ENCODE assay signal across 21 cellular contexts in the genomic region with DNA sequence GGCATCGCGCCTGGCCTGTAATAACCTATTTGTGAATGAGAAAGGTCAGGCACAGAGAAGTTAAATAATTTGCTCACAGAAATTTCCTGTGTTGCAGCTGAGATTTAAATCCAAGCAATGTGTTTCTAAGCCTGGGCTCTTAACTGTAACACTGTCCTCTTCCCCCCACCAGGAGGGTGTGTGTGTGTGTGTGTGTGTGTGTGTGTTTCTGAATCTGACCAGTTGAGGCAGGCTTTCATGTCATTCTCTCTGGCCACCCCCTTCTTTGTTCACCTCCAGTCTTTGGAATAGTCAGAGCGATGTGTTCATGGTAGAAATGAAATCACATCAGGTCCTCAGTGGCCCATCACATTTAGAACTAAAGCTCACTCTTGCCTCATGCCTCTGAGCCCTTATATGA.
DNase-seq lines count a peak whose midpoint lies in the region; ATAC-seq and TF ChIP-seq lines count a peak whose summit lies in the region.
"Had no signal": no experiment of that assay in that cellular context is flagged by ENCODE, and none has a peak within 500 bp of the region (broad histone marks: within the 10 kb centered on the region; RNA-seq: fewer than 3 reads in every experiment).

No MANE protein-coding gene starts in this region.

- H3K4me1 Mint-ChIP-seq in HFFc6 (ENCODE audit: low read depth), result no peaks in the 10 kb centered on the region

- H3K27ac Mint-ChIP-seq in HFFc6, result no peak overlapping the region
- H3K27ac Mint-ChIP-seq: activated T-helper 17 cell treated with anti-CD3 and anti-CD28 coated beads, Interleukin-2, amount 50 U/mL, for 72 hours had no signal

- peak; percentile 19 for DNase-seq in ACHN
- DNase-seq in HFFc6, result no peak
- DNase-seq in brain microvascular endothelial cell, result peak; percentile 15
- DNase-seq in left kidney (ENCODE audit: low read depth, low spot score), result peak; percentile 32
- DNase-seq in NCI-H526 (lab: John Stamatoyannopoulos, UW), result no peak
- DNase-seq: activated naive CD8-positive, alpha-beta T cell treated with anti-CD3 and anti-CD28 coated beads, Interleukin-2, amount 10 ng/mL, durations not matched to agents 7 days and 5 days; C1 segment of cervical spinal cord; colonic mucosa; hippocampal formation; islet precursor cell; naive thymus-derived CD4-positive, alpha-beta T cell; NCI-H1436 treated with DMSO at 0.1 percent for 48 hours; sigmoid colon had no signal

- H3K27me3 ChIP-seq in brain microvascular endothelial cell (replicated peaks), result no peaks in the 10 kb centered on the region
- H3K27me3 ChIP-seq: colonic mucosa, sigmoid colon had no signal

- no peak overlapping the region for H3K27ac ChIP-seq in brain microvascular endothelial cell
- H3K27ac ChIP-seq: colonic mucosa, sigmoid colon had no signal

- no peak for ATAC-seq in HG03175 (IDR thresholded peaks at IDR 0.05; ENCODE audit: unreplicated experiment)
- no peak for ATAC-seq in GM18502 (IDR thresholded peaks at IDR 0.05; ENCODE audit: poor library complexity, unreplicated experiment)
- ATAC-seq in GM19455 (IDR thresholded peaks at IDR 0.05; ENCODE audit: unreplicated experiment), result no peak
- ATAC-seq: activated T-helper 17 cell treated with anti-CD3 and anti-CD28 coated beads, Interleukin-2, amount 50 U/mL, for 72 hours; HepG2; naive thymus-derived CD4-positive, alpha-beta T cell; Right ventricle myocardium inferior had no signal

- peaks cover 36% of the 10 kb centered on the region for H3K27me3 Mint-ChIP-seq in HFFc6 (ENCODE audit: insufficient read depth)
- H3K27me3 Mint-ChIP-seq: activated CD4-positive, alpha-beta T cell treated with anti-CD3 and anti-CD28 coated beads, Interleukin-2, amount 10 ng/mL, durations not matched to agents 7 days and 5 days; activated T-helper 17 cell treated with anti-CD3 and anti-CD28 coated beads, Interleukin-2, amount 50 U/mL, for 72 hours had no signal

- H3K36me3 Mint-ChIP-seq in HFFc6 (ENCODE audit: low read depth), result no peaks in the 10 kb centered on the region
- H3K36me3 Mint-ChIP-seq: activated naive CD8-positive, alpha-beta T cell treated with anti-CD3 and anti-CD28 coated beads, Interleukin-2, amount 10 ng/mL, durations not matched to agents 7 days and 5 days; naive thymus-derived CD4-positive, alpha-beta T cell had no signal

- TF ChIP-seq CTCF in HFFc6 (IDR thresholded peaks at IDR 0.05) (peak; percentile 14; the same call in 1 of the 2 replicates), brain microvascular endothelial cell (IDR thresholded peaks at IDR 0.05; ENCODE audit: low read depth, low read length, missing control alignments) (peak; percentile 33)

- in situ Hi-C loops in ACHN (cut with HindIII; ENCODE audit: low pct_ligation_motif_present, low pct_unique_long_range_greater_than_20kb, low sequenced_read_pairs), result no loop called here
- in situ Hi-C loops in brain microvascular endothelial cell (cut with HindIII; ENCODE audit: low pct_ligation_motif_present, low sequenced_read_pairs), result no loop called here

- no peak overlapping the region for H3K4me3 ChIP-seq in brain microvascular endothelial cell (ENCODE audit: low read depth, low read length)
- H3K4me3 ChIP-seq: colonic mucosa, HAP-1, sigmoid colon had no signal

- no peak overlapping the region for H3K4me3 Mint-ChIP-seq in HFFc6
- H3K4me3 Mint-ChIP-seq: activated CD4-positive, alpha-beta T cell treated with anti-CD3 and anti-CD28 coated beads, Interleukin-2, amount 10 ng/mL, durations not matched to agents 7 days and 5 days; activated T-helper 17 cell treated with anti-CD3 and anti-CD28 coated beads, Interleukin-2, amount 50 U/mL, for 72 hours; naive thymus-derived CD4-positive, alpha-beta T cell had no signal

- no peaks in the 10 kb centered on the region for H3K9me3 Mint-ChIP-seq in HFFc6
- H3K9me3 Mint-ChIP-seq: activated CD4-positive, alpha-beta T cell treated with anti-CD3 and anti-CD28 coated beads, Interleukin-2, amount 10 ng/mL, durations not matched to agents 7 days and 5 days; activated naive CD8-positive, alpha-beta T cell treated with anti-CD3 and anti-CD28 coated beads, Interleukin-2, amount 10 ng/mL, durations not matched to agents 7 days and 5 days; activated T-helper 17 cell treated with anti-CD3 and anti-CD28 coated beads, Interleukin-2, amount 50 U/mL, for 72 hours; naive thymus-derived CD4-positive, alpha-beta T cell had no signal

- no peaks in the 10 kb centered on the region for H3K36me3 ChIP-seq in brain microvascular endothelial cell (replicated peaks)
- H3K36me3 ChIP-seq: colonic mucosa, HAP-1, sigmoid colon had no signal

Comparison
In these comparisons a context has a peak if more than half of its experiments do, and no peak if none do; other contexts are left out.
1. DNase-seq: peak in ACHN (single experiment), brain microvascular endothelial cell (single experiment) and left kidney (single experiment); none in HFFc6 (single experiment) and NCI-H526 (0 of 2).